Comparison of ENCODE assay signal across 12 cellular contexts in the genomic region with DNA sequence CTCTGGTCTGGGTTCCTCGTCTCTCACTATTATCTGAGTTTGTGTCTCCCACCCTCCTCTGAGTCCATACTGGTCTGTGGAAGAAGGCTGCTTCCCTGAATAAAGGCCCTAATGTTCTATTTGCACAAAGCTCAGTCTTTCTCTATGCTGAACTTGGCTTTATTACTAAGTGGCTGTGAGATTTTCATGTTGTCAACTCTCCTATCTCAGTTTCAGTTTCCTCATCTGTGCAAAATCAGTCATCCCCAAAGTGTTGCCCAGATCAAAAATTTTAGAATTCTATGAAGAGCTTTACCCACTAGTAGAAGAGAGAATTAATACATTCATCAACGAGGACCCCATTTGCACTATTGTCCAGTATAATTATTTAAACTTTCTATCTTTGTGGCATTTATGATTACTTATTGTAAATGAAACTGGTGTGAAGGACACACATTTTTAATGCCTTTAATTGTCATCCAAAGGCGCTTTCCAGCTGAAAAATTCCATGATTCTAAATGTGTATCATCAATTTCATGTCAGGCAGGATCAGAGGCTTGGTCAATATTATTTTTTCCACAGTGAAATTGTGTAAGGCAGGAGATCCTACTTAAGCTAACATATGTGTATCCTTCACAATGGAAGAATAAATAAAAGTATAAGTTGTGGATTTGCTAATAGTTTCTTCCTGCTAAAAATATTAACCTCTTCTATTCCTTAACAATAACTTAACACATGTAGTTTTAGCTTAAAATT.
DNase-seq lines count a peak whose midpoint lies in the region; ATAC-seq and TF ChIP-seq lines count a peak whose summit lies in the region.
"Had no signal": no experiment of that assay in that cellular context is flagged by ENCODE, and none has a peak within 500 bp of the region (broad histone marks: within the 10 kb centered on the region; RNA-seq: fewer than 3 reads in every experiment).

No MANE protein-coding gene starts in this region.

- H2BK5ac ChIP-seq in mesendoderm (ENCODE audit: low read length) = no peak overlapping the region

- H3K79me2 ChIP-seq in mesendoderm (ENCODE audit: control insufficient read depth, insufficient read depth, low read length) = no peaks in the 10 kb centered on the region

- H3K36me3 Mint-ChIP-seq in activated naive CD4-positive, alpha-beta T cell treated with anti-CD3 and anti-CD28 coated beads, Interleukin-2, amount 50 U/mL, for 24 hours = no peaks in the 10 kb centered on the region
- H3K36me3 Mint-ChIP-seq in activated naive CD4-positive, alpha-beta T cell treated with anti-CD3 and anti-CD28 coated beads, Interleukin-2, amount 10 ng/mL, durations not matched to agents 7 days and 5 days = no peaks in the 10 kb centered on the region

- H2AK5ac ChIP-seq in mesendoderm (ENCODE audit: low read length) = no peak overlapping the region

- no peaks in the 10 kb centered on the region for H3K4me1 Mint-ChIP-seq in activated naive CD4-positive, alpha-beta T cell treated with anti-CD3 and anti-CD28 coated beads, Interleukin-2, amount 50 U/mL, for 24 hours
- no peaks in the 10 kb centered on the region for H3K4me1 Mint-ChIP-seq in activated naive CD4-positive, alpha-beta T cell treated with anti-CD3 and anti-CD28 coated beads, Interleukin-2, amount 10 ng/mL, durations not matched to agents 7 days and 5 days

- no peaks in the 10 kb centered on the region for H3K9me3 Mint-ChIP-seq in activated naive CD4-positive, alpha-beta T cell treated with anti-CD3 and anti-CD28 coated beads, Interleukin-2, amount 50 U/mL, for 24 hours
- no peaks in the 10 kb centered on the region for H3K9me3 Mint-ChIP-seq in activated naive CD4-positive, alpha-beta T cell treated with anti-CD3 and anti-CD28 coated beads, Interleukin-2, amount 10 ng/mL, durations not matched to agents 7 days and 5 days
- H3K9me3 Mint-ChIP-seq: H9; nephron; T-helper 2 cell treated with Interferon-gamma antibody and Interleukin-4, amounts not matched to agents 5 μg/mL and 100 μg/mL, for 36 hours had no signal

- H3K23ac ChIP-seq in mesendoderm (ENCODE audit: low read length) = no peak overlapping the region

- no peak overlapping the region for H3K4me3 Mint-ChIP-seq in activated naive CD4-positive, alpha-beta T cell treated with anti-CD3 and anti-CD28 coated beads, Interleukin-2, amount 50 U/mL, for 24 hours
- no peak overlapping the region for H3K4me3 Mint-ChIP-seq in activated naive CD4-positive, alpha-beta T cell treated with anti-CD3 and anti-CD28 coated beads, Interleukin-2, amount 10 ng/mL, durations not matched to agents 7 days and 5 days
- H3K4me3 Mint-ChIP-seq: H9; nephron; T-helper 2 cell treated with Interferon-gamma antibody and Interleukin-4, amounts not matched to agents 5 μg/mL and 100 μg/mL, for 36 hours had no signal

- CTCF ChIA-PET in activated naive CD4-positive, alpha-beta T cell treated with anti-CD3 and anti-CD28 coated beads, Interleukin-2, amount 10 ng/mL, durations not matched to agents 7 days and 5 days (lab: Charles Lee) = interaction anchor here (0.8 to 5.6 kb wide), 4 partner anchors 10 to 89 kb away, joined by 3 to 27 read pairs (median 4); no protein-coding TSS in a partner anchor

- no peak overlapping the region for H3K27ac ChIP-seq in mesendoderm (ENCODE audit: low read depth, low read length)
- H3K27ac ChIP-seq: spleen had no signal

- H3K4me1 ChIP-seq in mesendoderm (ENCODE audit: control insufficient read depth, low read depth, low read length) = peaks cover 5% of the 10 kb centered on the region
- H3K4me1 ChIP-seq: spleen had no signal

- H3K4me3 ChIP-seq in mesendoderm (ENCODE audit: low read length) = no peak overlapping the region
- H3K4me3 ChIP-seq in lower leg skin (ENCODE audit: low read depth, poor library complexity, severe bottlenecking) = no peak overlapping the region
- H3K4me3 ChIP-seq: spleen had no signal

- H3K27me3 Mint-ChIP-seq in activated naive CD4-positive, alpha-beta T cell treated with anti-CD3 and anti-CD28 coated beads, Interleukin-2, amount 50 U/mL, for 24 hours = no peaks in the 10 kb centered on the region
- H3K27me3 Mint-ChIP-seq in activated naive CD4-positive, alpha-beta T cell treated with anti-CD3 and anti-CD28 coated beads, Interleukin-2, amount 10 ng/mL, durations not matched to agents 7 days and 5 days = no peaks in the 10 kb centered on the region

- H3K9ac ChIP-seq in mesendoderm (ENCODE audit: low read length) = no peak overlapping the region

- peak overlapping the region; percentile 25 for H3K27ac Mint-ChIP-seq in activated naive CD4-positive, alpha-beta T cell treated with anti-CD3 and anti-CD28 coated beads, Interleukin-2, amount 50 U/mL, for 24 hours
- H3K27ac Mint-ChIP-seq in activated naive CD4-positive, alpha-beta T cell treated with anti-CD3 and anti-CD28 coated beads, Interleukin-2, amount 10 ng/mL, durations not matched to agents 7 days and 5 days = no peak overlapping the region
- H3K27ac Mint-ChIP-seq: nephron; T-helper 2 cell treated with Interferon-gamma antibody and Interleukin-4, amounts not matched to agents 5 μg/mL and 100 μg/mL, for 36 hours had no signal

- intact Hi-C loops in lower leg skin (cut with DNase I; ENCODE audit: low total_unique reads) = no loop called here

- ATAC-seq in GM21576 (IDR thresholded peaks at IDR 0.05; ENCODE audit: unreplicated experiment) (peak; percentile 87), HG03135 (IDR thresholded peaks at IDR 0.05; ENCODE audit: unreplicated experiment) (peak; percentile 71)

- H3K4me2 ChIP-seq in mesendoderm (ENCODE audit: low read length) = no peak overlapping the region

- H4K8ac ChIP-seq in mesendoderm (ENCODE audit: low read depth, low read length) = no peak overlapping the region

- TF ChIP-seq POLR2A in lower leg skin (IDR thresholded peaks at IDR 0.05) = no peak

- no peaks in the 10 kb centered on the region for H3K79me1 ChIP-seq in mesendoderm (ENCODE audit: low read length)

- no peak overlapping the region for H2BK120ac ChIP-seq in mesendoderm (ENCODE audit: low read depth, low read length)

- no peaks in the 10 kb centered on the region for H3K36me3 ChIP-seq in mesendoderm (ENCODE audit: control insufficient read depth, insufficient read depth, low read length)
- H3K36me3 ChIP-seq: spleen had no signal

- no peak overlapping the region for H4K5ac ChIP-seq in mesendoderm (ENCODE audit: low read length)

- no peak overlapping the region for H3K18ac ChIP-seq in mesendoderm (ENCODE audit: low read length)

- no peak overlapping the region for H2BK15ac ChIP-seq in mesendoderm (replicated peaks; ENCODE audit: low read depth)

- H3K56ac ChIP-seq in mesendoderm (ENCODE audit: low read length) = peak overlapping the region; percentile 19

- no CpG with 5 or more reads among the region's 3 CpGs for WGBS in mesendoderm (ENCODE audit: extremely low coverage, insufficient coverage, low lambda C conversion rate)
- 84 to 92% methylated on average over 3 of the region's 3 CpGs for WGBS in lower leg skin, 2 donors

- no peaks in the 10 kb centered on the region for H3K27me3 ChIP-seq in mesendoderm (ENCODE audit: insufficient read depth, low read length, poor library complexity)
- H3K27me3 ChIP-seq: spleen had no signal

- no peak overlapping the region for H3K4ac ChIP-seq in mesendoderm (ENCODE audit: low read depth, low read length)

- no peak for DNase-seq in activated naive CD4-positive, alpha-beta T cell treated with anti-CD3 and anti-CD28 coated beads, Interleukin-2, amount 10 ng/mL, durations not matched to agents 7 days and 5 days
- DNase-seq in mesendoderm (no peak), activated gamma-delta T cell (lab: John Stamatoyannopoulos, UW) (no peak), lower leg skin (ENCODE audit: low spot score in 2 of 2) (no peak)
- DNase-seq in stimulated activated CD4-positive, alpha-beta T cell treated with anti-CD3 and anti-CD28 coated beads, Interleukin-12 subunit alpha, Interleukin-12 subunit beta, amount 100 ng/mL, for 4 hours = no peak
- DNase-seq: H9, spleen had no signal

- TF ChIP-seq CTCF in lower leg skin (IDR thresholded peaks at IDR 0.05) = no peak
